Comparison of ENCODE assay signal across 14 cellular contexts in genomic region chr7:80584778-80585177, GRCh38. TPM values are rescaled to one million over a fixed set of nuclear protein-coding genes. Genes with fewer than 3 reads are reported as not detected.
A peak's percentile ranks its signal among the peaks of the same experiment; 100 is the strongest.
DNase-seq lines count a peak whose midpoint lies in the region; ATAC-seq and TF ChIP-seq lines count a peak whose summit lies in the region.
"Had no signal": no experiment of that assay in that cellular context is flagged by ENCODE, and none has a peak within 500 bp of the region (broad histone marks: within the 10 kb centered on the region; RNA-seq: fewer than 3 reads in every experiment).

No MANE protein-coding gene starts in this region.

- H3K4me1 ChIP-seq in GM23338 (ENCODE audit: insufficient read depth): no peaks in the 10 kb centered on the region
- no peaks in the 10 kb centered on the region for H3K4me1 ChIP-seq in aorta (ENCODE audit: control insufficient read depth in 1 of 2, insufficient read depth in 2 of 2, low read length in 2 of 2)

- no peak overlapping the region for H3K4me3 ChIP-seq in GM23338
- no peak overlapping the region for H3K4me3 ChIP-seq in fibroblast of pulmonary artery (replicated peaks; ENCODE audit: low read depth, low read length)
- no peak overlapping the region for H3K4me3 ChIP-seq in WERI-Rb-1 (ENCODE audit: low read depth, low read length)
- H3K4me3 ChIP-seq in aorta (ENCODE audit: low read length in 2 of 2): no peak overlapping the region

- H3K36me3 Mint-ChIP-seq in GM23338 (ENCODE audit: low read depth): no peaks in the 10 kb centered on the region
- H3K36me3 Mint-ChIP-seq: activated naive CD4-positive, alpha-beta T cell treated with anti-CD3 and anti-CD28 coated beads, Interleukin-2, amount 50 U/mL, for 72 hours had no signal

- intact Hi-C loops in aorta (cut with DNase I): no loop called here

- peak overlapping the region; percentile 83; the same call in 1 of the 2 replicates for H2AFZ ChIP-seq in GM23338

- no peak overlapping the region for H3K27ac ChIP-seq in GM23338 (ENCODE audit: low read depth)
- H3K27ac ChIP-seq in WERI-Rb-1: no peak overlapping the region
- no peak overlapping the region for H3K27ac ChIP-seq in aorta (ENCODE audit: low read depth in 1 of 2, low read length in 2 of 2)
- H3K27ac ChIP-seq: neutrophil had no signal

- no peaks in the 10 kb centered on the region for H3K27me3 Mint-ChIP-seq in GM23338 (ENCODE audit: insufficient read depth, low read depth, poor library complexity)
- H3K27me3 Mint-ChIP-seq: stimulated activated naive CD8-positive, alpha-beta T cell treated with anti-CD3 and anti-CD28 coated beads, Interleukin-15, Interleukin-2, amounts not matched to agents 100 ng/mL and 50 ng/mL, for 24 hours had no signal

- H4K20me1 ChIP-seq in GM23338 (replicated peaks; ENCODE audit: insufficient read depth): no peaks in the 10 kb centered on the region

- no peak overlapping the region for H3K4me3 Mint-ChIP-seq in GM23338
- H3K4me3 Mint-ChIP-seq: stimulated activated naive CD8-positive, alpha-beta T cell treated with anti-CD3 and anti-CD28 coated beads, Interleukin-15, Interleukin-2, amounts not matched to agents 100 ng/mL and 50 ng/mL, for 24 hours had no signal

- H3K27ac Mint-ChIP-seq in GM23338: no peak overlapping the region
- H3K27ac Mint-ChIP-seq: activated naive CD4-positive, alpha-beta T cell treated with anti-CD3 and anti-CD28 coated beads, Interleukin-2, amount 50 U/mL, for 72 hours; stimulated activated naive CD8-positive, alpha-beta T cell treated with anti-CD3 and anti-CD28 coated beads, Interleukin-15, Interleukin-2, amounts not matched to agents 100 ng/mL and 50 ng/mL, for 24 hours had no signal

- H3K9me3 ChIP-seq in WERI-Rb-1 (ENCODE audit: severe bottlenecking): no peaks in the 10 kb centered on the region
- H3K9me3 ChIP-seq in aorta (ENCODE audit: control insufficient read depth, low read length): no peaks in the 10 kb centered on the region
- H3K9me3 ChIP-seq: neutrophil had no signal

- DNase-seq in GM23338 (ENCODE audit: low spot score): peak; percentile 16
- peak; percentile 14 for DNase-seq in RPMI7951 (ENCODE audit: low read depth)
- DNase-seq in fibroblast of pulmonary artery (ENCODE audit: low read depth): peak; percentile 91
- peak; percentile 88 for DNase-seq in renal cortical epithelial cell (ENCODE audit: low read depth)
- no peak for DNase-seq in WERI-Rb-1
- no peak for DNase-seq in 8988T
- no peak for DNase-seq in aorta
- DNase-seq: kidney; NCI-H524 treated with DMSO at 0.1 percent for 48 hours; stimulated activated CD4-positive, alpha-beta T cell treated with anti-CD3 and anti-CD28 coated beads, Interleukin-2, amount 100 ng/mL, for 24 hours had no signal

- H3K4me1 Mint-ChIP-seq in GM23338: peaks cover 3% of the 10 kb centered on the region; the same call in 2 of the 3 replicates

- H3K9me2 ChIP-seq in GM23338 (ENCODE audit: insufficient read depth): peaks cover 5% of the 10 kb centered on the region; the same call in 1 of the 2 replicates

- no peaks in the 10 kb centered on the region for H3K79me2 ChIP-seq in GM23338 (replicated peaks; ENCODE audit: insufficient read depth)

- H3K27me3 ChIP-seq in GM23338 (ENCODE audit: insufficient read depth) (no peaks in the 10 kb centered on the region), WERI-Rb-1 (ENCODE audit: insufficient read depth, low read depth, severe bottlenecking) (no peaks in the 10 kb centered on the region), aorta (ENCODE audit: control insufficient read depth in 1 of 2, insufficient read depth in 2 of 2, low read length in 1 of 2) (no peaks in the 10 kb centered on the region)
- H3K27me3 ChIP-seq: neutrophil had no signal

- H3K36me3 ChIP-seq in GM23338 (ENCODE audit: insufficient read depth): no peaks in the 10 kb centered on the region
- no peaks in the 10 kb centered on the region for H3K36me3 ChIP-seq in WERI-Rb-1
- H3K36me3 ChIP-seq in aorta (ENCODE audit: control insufficient read depth in 1 of 2, insufficient read depth in 2 of 2, low read length in 1 of 2): no peaks in the 10 kb centered on the region
- H3K36me3 ChIP-seq: neutrophil had no signal

- TF ChIP-seq CTCF in GM23338 (conservative IDR thresholded peaks at IDR 0.05; ENCODE audit: low read depth in 2 of 2) (no peak), fibroblast of pulmonary artery (IDR thresholded peaks at IDR 0.05; ENCODE audit: low read length, missing control alignments) (no peak), WERI-Rb-1 (IDR thresholded peaks at IDR 0.05; ENCODE audit: low read depth, low read length) (no peak)

- H3F3A ChIP-seq in GM23338 (replicated peaks; ENCODE audit: low read depth): no peaks in the 10 kb centered on the region

- H3K9me3 Mint-ChIP-seq in GM23338: no peaks in the 10 kb centered on the region
- H3K9me3 Mint-ChIP-seq: activated naive CD4-positive, alpha-beta T cell treated with anti-CD3 and anti-CD28 coated beads, Interleukin-2, amount 50 U/mL, for 72 hours; stimulated activated naive CD8-positive, alpha-beta T cell treated with anti-CD3 and anti-CD28 coated beads, Interleukin-15, Interleukin-2, amounts not matched to agents 100 ng/mL and 50 ng/mL, for 24 hours had no signal

- ATAC-seq in GM23338 (peak; percentile 36; the same call in 2 of the 3 replicates), GM18511 (IDR thresholded peaks at IDR 0.05; ENCODE audit: unreplicated experiment) (no peak), aorta (ENCODE audit: low FRiP score) (no peak)
- ATAC-seq: activated naive CD4-positive, alpha-beta T cell treated with anti-CD3 and anti-CD28 coated beads, Interleukin-2, amount 50 U/mL, for 72 hours had no signal

- H3K4me2 ChIP-seq in GM23338: no peak overlapping the region

TF ChIP-seq in GM23338, 12 proteins besides CTCF, POLR2A, EP300 and RAD21 (continues in another document):
- no peak for TF ChIP-seq JUNB (IDR thresholded peaks at IDR 0.05; ENCODE audit: unreplicated experiment)
- TF ChIP-seq EZH2 (IDR thresholded peaks at IDR 0.05; ENCODE audit: low read depth, unreplicated experiment): no peak
- TF ChIP-seq CREB1 (CRISPR knock-in tag; IDR thresholded peaks at IDR 0.05; ENCODE audit: low read depth): no peak
- TF ChIP-seq ETS1 (IDR thresholded peaks at IDR 0.05): no peak
- no peak for TF ChIP-seq EZH2phosphoT487 (IDR thresholded peaks at IDR 0.05; ENCODE audit: unreplicated experiment)

RNA-seq across cellular contexts. Expression of gene CD36, which starts 53.7 kb away (rescaled TPM):
- 1.7 and 1.8 TPM in 2 replicates for total RNA-seq in GM23338 (2014; rRNA removed; shearing (Covaris generic))
- 0.40 and 0.99 TPM in 2 replicates for polyA plus RNA-seq in GM23338 (2016; fragmentation: Nextera tagmentation; extraction: Ambion mirVana)
- 6.5 and 11.4 TPM in 2 replicates for total RNA-seq in RPMI7951 (2014; rRNA removed; shearing (Covaris generic))
- total RNA-seq in renal cortical epithelial cell: 0.52 and 0.70 TPM in 2 replicates
- 100 to 1,000 TPM; 114 to 138 TPM for total RNA-seq in aorta
- 10 to 100 TPM in 1 of 2 donors, 1 to 10 TPM in 1; 4.4 to 12.8 TPM for polyA plus RNA-seq in aorta
- total RNA-seq: activated naive CD4-positive, alpha-beta T cell treated with anti-CD3 and anti-CD28 coated beads, Interleukin-2, amount 50 U/mL, for 72 hours had no signal

Comparison
In these comparisons a context has a peak if more than half of its experiments do, and no peak if none do; other contexts are left out.
1. DNase-seq: peak in GM23338 (single experiment), RPMI7951 (single experiment), fibroblast of pulmonary artery (single experiment) and renal cortical epithelial cell (single experiment); none in WERI-Rb-1 (single experiment), 8988T (single experiment) and aorta (0 of 2).